8 cellular contexts compared by ENCODE assay signal in genomic region chr3:59049671-59050331, GRCh38.
DNase-seq lines count a peak whose midpoint lies in the region; ATAC-seq and TF ChIP-seq lines count a peak whose summit lies in the region.

Gene CFAP20DC (minus strand): TSS chr3:59050025. CDS start chr3:59049631, 394 bp downstream.

- H3K27me3 Mint-ChIP-seq in T-helper 2 cell treated with Interferon-gamma antibody and Interleukin-4, amounts not matched to agents 5 μg/mL and 100 μg/mL, for 36 hours (ENCODE audit: low read depth), result peaks cover 8% of the 10 kb centered on the region

- no peaks in the 10 kb centered on the region for H3K36me3 Mint-ChIP-seq in T-helper 2 cell treated with Interferon-gamma antibody and Interleukin-4, amounts not matched to agents 5 μg/mL and 100 μg/mL, for 36 hours (ENCODE audit: low read depth)

- peak within 1 kb of the TSS; percentile 73 for H3K4me3 Mint-ChIP-seq in T-helper 2 cell treated with Interferon-gamma antibody and Interleukin-4, amounts not matched to agents 5 μg/mL and 100 μg/mL, for 36 hours

- H3K4me3 ChIP-seq in GM12864 (ENCODE audit: low read depth, low read length), result peak within 1 kb of the TSS; percentile 56

- DNase-seq in GM12864 (ENCODE audit: low read depth), result peak; percentile 78
- DNase-seq in NCI-H128 (lab: John Stamatoyannopoulos, UW; ENCODE audit: unreplicated experiment), result peak; percentile 85
- peak; percentile 94 for DNase-seq in T-helper 2 cell treated with Interferon-gamma antibody and Interleukin-4, amounts not matched to agents 5 μg/mL and 100 μg/mL, for 36 hours (ENCODE audit: low spot score)
- peak; percentile 97 for DNase-seq in astrocyte of the hippocampus (ENCODE audit: low read depth, low spot score)
- DNase-seq in hippocampal formation (lab: John Stamatoyannopoulos, UW), result peak; percentile 56 to 61
- peak; percentile 96 for DNase-seq in retina
- no peak for DNase-seq in AML-193 (lab: John Stamatoyannopoulos, UW)

- ATAC-seq in HG02610 (IDR thresholded peaks at IDR 0.05; ENCODE audit: unreplicated experiment), result peak; percentile 99

- peak within 1 kb of the TSS; percentile 73 for H3K27ac Mint-ChIP-seq in T-helper 2 cell treated with Interferon-gamma antibody and Interleukin-4, amounts not matched to agents 5 μg/mL and 100 μg/mL, for 36 hours

- H3K4me1 Mint-ChIP-seq in T-helper 2 cell treated with Interferon-gamma antibody and Interleukin-4, amounts not matched to agents 5 μg/mL and 100 μg/mL, for 36 hours (ENCODE audit: low read depth), result peaks cover 11% of the 10 kb centered on the region

- H3K9me3 Mint-ChIP-seq in T-helper 2 cell treated with Interferon-gamma antibody and Interleukin-4, amounts not matched to agents 5 μg/mL and 100 μg/mL, for 36 hours, result no peaks in the 10 kb centered on the region

- TF ChIP-seq CTCF in GM12864 (IDR thresholded peaks at IDR 0.05; ENCODE audit: low read depth, low read length, missing control alignments), result no peak

Comparison
In these comparisons a context has a peak if more than half of its experiments do, and no peak if none do; other contexts are left out.
1. DNase-seq: peak in GM12864 (single experiment), NCI-H128 (single experiment), T-helper 2 cell treated with Interferon-gamma antibody and Interleukin-4, amounts not matched to agents 5 μg/mL and 100 μg/mL, for 36 hours (single experiment), astrocyte of the hippocampus (single experiment), hippocampal formation (2 of 2) and retina (single experiment); none in AML-193 (0 of 2).